ENCODE assay signal across 8 cellular contexts in the genomic region with DNA sequence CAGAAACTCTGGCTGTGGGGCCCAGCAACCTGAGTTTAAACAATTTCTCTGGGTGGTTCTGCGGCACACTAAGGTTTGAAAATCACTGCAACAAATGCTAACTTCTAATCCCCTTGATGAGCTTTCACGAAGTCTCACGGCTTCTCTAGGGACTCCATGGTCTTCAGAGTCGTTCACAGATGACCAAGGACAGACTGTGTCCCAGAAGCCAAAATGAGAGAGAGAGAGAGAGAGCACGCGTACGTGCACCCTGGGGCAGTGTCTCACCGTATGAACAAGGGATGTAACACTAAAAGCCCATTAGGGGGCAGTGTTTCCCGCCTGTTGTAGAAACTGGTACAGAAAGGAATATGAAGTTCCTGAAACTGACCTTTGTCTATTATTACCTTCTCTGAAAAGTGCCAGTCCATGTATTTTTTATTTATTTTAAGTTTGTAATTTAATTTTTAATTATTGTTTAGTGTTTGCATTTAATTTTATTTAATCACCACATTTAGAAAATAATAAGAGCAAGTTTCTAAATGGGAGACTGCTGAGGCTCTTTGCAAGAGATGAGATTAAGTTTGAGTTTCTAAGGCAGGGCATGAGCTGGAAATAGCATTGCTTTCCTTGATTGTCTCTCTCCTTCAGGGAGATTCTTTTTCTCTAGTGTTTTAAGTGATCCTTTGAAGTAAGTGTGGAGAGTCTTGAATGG. TPM values are rescaled to one million over a fixed set of nuclear protein-coding genes. Genes with fewer than 3 reads are reported as not detected.
A peak's percentile ranks its signal among the peaks of the same experiment; 100 is the strongest.
DNase-seq lines count a peak whose midpoint lies in the region; ATAC-seq and TF ChIP-seq lines count a peak whose summit lies in the region.

No MANE protein-coding gene starts in this region.

- TF ChIP-seq CTCF in epithelial cell of esophagus (IDR thresholded peaks at IDR 0.05; ENCODE audit: insufficient read depth, low read depth, low read length, missing control alignments) (peak; percentile 81), stomach (IDR thresholded peaks at IDR 0.05) (peak in 5 of 7 experiments; percentile 59 to 88 (median 70))

- H3K36me3 ChIP-seq in stomach: no peaks in the 10 kb centered on the region

- intact Hi-C loops in stomach (cut with DNase I; ENCODE audit: low total_unique reads): no loop called here

- WGBS in stomach, 5 donors: 12 to 17% (median 13%) methylated on average over 9 of the region's 9 CpGs

- no peaks in the 10 kb centered on the region for H3K9me3 ChIP-seq in stomach

- DNase-seq in C1 segment of cervical spinal cord (lab: John Stamatoyannopoulos, UW) (peak in 10 of 14 donors; percentile 10 to 67 (median 30)), NOMO-1 treated with DMSO at 0.1 percent for 48 hours (lab: John Stamatoyannopoulos, UW; ENCODE audit: unreplicated experiment) (peak; percentile 71), epithelial cell of esophagus (ENCODE audit: low read depth) (peak; percentile 88), myocyte (ENCODE audit: low read depth) (peak; percentile 84), stomach (peak; percentile 70)
- DNase-seq in activated CD8-positive, alpha-beta memory T cell treated with anti-CD3 and anti-CD28 coated beads, Interleukin-2, amount 50 U/mL, for 4 hours: peak; percentile 53

- TF ChIP-seq POLR2A in stomach (IDR thresholded peaks at IDR 0.05): no peak

- TF ChIP-seq EP300 in stomach (IDR thresholded peaks at IDR 0.05): no peak

- no peaks in the 10 kb centered on the region for H3K27me3 ChIP-seq in stomach

- ATAC-seq in GM19324 (IDR thresholded peaks at IDR 0.05; ENCODE audit: low FRiP score, unreplicated experiment): peak; percentile 35
- peak; percentile 42 for ATAC-seq in HG03521 (IDR thresholded peaks at IDR 0.05; ENCODE audit: unreplicated experiment)

- peaks cover 18 to 50% (median 32%) of the 10 kb centered on the region in 4 donors for H3K4me1 ChIP-seq in stomach

- H3K27ac ChIP-seq in stomach: peak overlapping the region in 4 of 5 donors; percentile 88 to 94 (median 92)

- no peak overlapping the region for H3K4me3 ChIP-seq in epithelial cell of esophagus (ENCODE audit: low read length)
- peak overlapping the region in 2 of 4 donors; percentile 55 to 58 for H3K4me3 ChIP-seq in stomach

RNA-seq across cellular contexts. Expression of gene APOLD1, which starts 3.4 kb away (rescaled TPM):
- total RNA-seq in myocyte (5.1 and 6.4 TPM in 2 replicates), stomach (100 to 1,000 TPM in 1 of 5 donors, 10 to 100 TPM in 2, 1 to 10 TPM in 1, under 1 TPM in 1; 0.29 to 119 (median 21.0) TPM)
- 1.8 TPM for polyA plus RNA-seq in myocyte (2012)
- polyA plus RNA-seq in stomach: 1 to 10 TPM; 1.9 to 5.4 (median 4.4) TPM

RNA-seq across cellular contexts. Expression of gene DDX47, which starts 24.3 kb away (rescaled TPM):
- total RNA-seq in myocyte: 57.4 and 63.7 TPM in 2 replicates
- 34.0 TPM for polyA plus RNA-seq in myocyte (2012)
- total RNA-seq in stomach: 100 to 1,000 TPM in 1 of 5 donors, 10 to 100 TPM in 3, 1 to 10 TPM in 1; 9.6 to 108 (median 21.4) TPM
- 10 to 100 TPM; 31.0 to 37.9 (median 32.6) TPM for polyA plus RNA-seq in stomach

Comparison
In these comparisons a context has a peak if more than half of its experiments do, and no peak if none do; other contexts are left out.
1. DNase-seq: peak in every context shown above with its lines; median percentile 88 in epithelial cell of esophagus; 84 in myocyte; 71 in NOMO-1 treated with DMSO at 0.1 percent for 48 hours; 70 in stomach; 53 in activated CD8-positive, alpha-beta memory T cell treated with anti-CD3 and anti-CD28 coated beads, Interleukin-2, amount 50 U/mL, for 4 hours; 30 in C1 segment of cervical spinal cord.